Comparison of ENCODE assay signal across 1 cellular context in genomic region chr14:104782823-104783170, GRCh38.
TF ChIP-seq lines count a peak whose summit lies in the region.

No MANE protein-coding gene starts in this region.

TF ChIP-seq in H1, 55 proteins besides CTCF, POLR2A, EP300 and RAD21:
- TF ChIP-seq SP1 (IDR thresholded peaks at IDR 0.05; ENCODE audit: low read depth, low read length) (no peak), BCL11A (IDR thresholded peaks at IDR 0.05; ENCODE audit: low read depth in 2 of 2, low read length in 2 of 2) (no peak), USF2 (IDR thresholded peaks at IDR 0.05; ENCODE audit: low read length) (no peak)
